In the genomic region with DNA sequence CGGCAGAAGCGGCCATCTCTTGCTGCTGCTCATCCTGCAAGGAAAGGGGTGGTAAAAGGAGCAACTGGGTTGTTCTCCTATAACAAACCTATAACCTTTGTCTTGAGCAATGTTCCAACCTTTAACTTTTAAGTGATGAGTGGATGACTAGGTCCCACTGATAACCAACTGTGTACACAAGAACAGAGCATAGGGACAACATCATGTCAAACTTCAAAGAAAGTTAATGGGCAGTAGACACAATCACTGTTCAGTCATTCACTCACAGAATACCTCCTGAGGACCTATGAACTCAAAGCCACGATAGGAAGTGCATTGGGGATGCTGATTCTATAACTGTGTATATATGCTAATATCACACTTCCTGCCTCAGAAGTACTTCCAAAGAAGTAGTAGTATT, we compare ENCODE assay signal across 1 cellular context.
TF ChIP-seq lines count a peak whose summit lies in the region.

No MANE protein-coding gene starts in this region.

TF ChIP-seq in HepG2, 621 proteins besides CTCF, POLR2A, EP300 and RAD21 (continued from another document and continues in another):
- TF ChIP-seq, protein P1, sequence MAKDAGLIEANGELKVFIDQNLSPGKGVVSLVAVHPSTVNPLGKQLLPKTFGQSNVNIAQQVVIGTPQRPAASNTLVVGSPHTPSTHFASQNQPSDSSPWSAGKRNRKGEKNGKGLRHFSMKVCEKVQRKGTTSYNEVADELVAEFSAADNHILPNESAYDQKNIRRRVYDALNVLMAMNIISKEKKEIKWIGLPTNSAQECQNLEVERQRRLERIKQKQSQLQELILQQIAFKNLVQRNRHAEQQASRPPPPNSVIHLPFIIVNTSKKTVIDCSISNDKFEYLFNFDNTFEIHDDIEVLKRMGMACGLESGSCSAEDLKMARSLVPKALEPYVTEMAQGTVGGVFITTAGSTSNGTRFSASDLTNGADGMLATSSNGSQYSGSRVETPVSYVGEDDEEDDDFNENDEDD (CRISPR knock-in tag; IDR thresholded peaks at IDR 0.05; ENCODE audit: borderline replicate concordance): no peak
- TF ChIP-seq, protein P2, sequence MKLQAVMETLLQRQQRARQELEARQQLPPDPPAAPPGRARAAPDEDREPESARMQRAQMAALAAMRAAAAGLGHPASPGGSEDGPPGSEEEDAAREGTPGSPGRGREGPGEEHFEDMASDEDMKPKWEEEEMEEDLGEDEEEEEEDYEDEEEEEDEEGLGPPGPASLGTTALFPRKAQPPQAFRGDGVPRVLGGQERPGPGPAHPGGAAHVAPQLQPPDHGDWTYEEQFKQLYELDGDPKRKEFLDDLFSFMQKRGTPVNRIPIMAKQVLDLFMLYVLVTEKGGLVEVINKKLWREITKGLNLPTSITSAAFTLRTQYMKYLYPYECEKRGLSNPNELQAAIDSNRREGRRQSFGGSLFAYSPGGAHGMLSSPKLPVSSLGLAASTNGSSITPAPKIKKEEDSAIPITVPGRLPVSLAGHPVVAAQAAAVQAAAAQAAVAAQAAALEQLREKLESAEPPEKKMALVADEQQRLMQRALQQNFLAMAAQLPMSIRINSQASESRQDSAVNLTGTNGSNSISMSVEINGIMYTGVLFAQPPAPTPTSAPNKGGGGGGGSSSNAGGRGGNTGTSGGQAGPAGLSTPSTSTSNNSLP (IDR thresholded peaks at IDR 0.05; ENCODE audit: low read depth, low read length): 0 out of 2 replicates have a peak, but pooled peaks have one; percentile 28
- TF ChIP-seq ZBTB8A (CRISPR knock-in tag; IDR thresholded peaks at IDR 0.05; ENCODE audit: borderline replicate concordance, low read depth): no peak
- peak; percentile 77; the same call in 1 of the 2 replicates for TF ChIP-seq MIER3 (CRISPR knock-in tag; IDR thresholded peaks at IDR 0.05; ENCODE audit: borderline replicate concordance)
- 0 out of 2 replicates have a peak, but pooled peaks have one; percentile 40 for TF ChIP-seq ZNF124 (CRISPR knock-in tag; IDR thresholded peaks at IDR 0.05)
- peak; percentile 65; the same call in 1 of the 2 replicates for TF ChIP-seq TCF7L2 (IDR thresholded peaks at IDR 0.05; ENCODE audit: low read depth, low read length)
- TF ChIP-seq ZEB1 (IDR thresholded peaks at IDR 0.05; ENCODE audit: insufficient replicate concordance, low read depth): peak; percentile 55
- TF ChIP-seq GZF1 (CRISPR knock-in tag; IDR thresholded peaks at IDR 0.05): no peak
- no peak for TF ChIP-seq ZNF672 (CRISPR knock-in tag; IDR thresholded peaks at IDR 0.05)
- no peak for TF ChIP-seq ZFP41 (CRISPR knock-in tag; IDR thresholded peaks at IDR 0.05; ENCODE audit: borderline replicate concordance)
- peak; percentile 61; the same call in 1 of the 2 replicates for TF ChIP-seq ZNF331 (CRISPR knock-in tag; IDR thresholded peaks at IDR 0.05)
- TF ChIP-seq ZNF20 (CRISPR knock-in tag; IDR thresholded peaks at IDR 0.05): no peak
- TF ChIP-seq ZNF546 (CRISPR knock-in tag; conservative IDR thresholded peaks at IDR 0.05): no peak
- TF ChIP-seq ZNF160 (CRISPR knock-in tag; IDR thresholded peaks at IDR 0.05): no peak
- TF ChIP-seq, protein P3, sequence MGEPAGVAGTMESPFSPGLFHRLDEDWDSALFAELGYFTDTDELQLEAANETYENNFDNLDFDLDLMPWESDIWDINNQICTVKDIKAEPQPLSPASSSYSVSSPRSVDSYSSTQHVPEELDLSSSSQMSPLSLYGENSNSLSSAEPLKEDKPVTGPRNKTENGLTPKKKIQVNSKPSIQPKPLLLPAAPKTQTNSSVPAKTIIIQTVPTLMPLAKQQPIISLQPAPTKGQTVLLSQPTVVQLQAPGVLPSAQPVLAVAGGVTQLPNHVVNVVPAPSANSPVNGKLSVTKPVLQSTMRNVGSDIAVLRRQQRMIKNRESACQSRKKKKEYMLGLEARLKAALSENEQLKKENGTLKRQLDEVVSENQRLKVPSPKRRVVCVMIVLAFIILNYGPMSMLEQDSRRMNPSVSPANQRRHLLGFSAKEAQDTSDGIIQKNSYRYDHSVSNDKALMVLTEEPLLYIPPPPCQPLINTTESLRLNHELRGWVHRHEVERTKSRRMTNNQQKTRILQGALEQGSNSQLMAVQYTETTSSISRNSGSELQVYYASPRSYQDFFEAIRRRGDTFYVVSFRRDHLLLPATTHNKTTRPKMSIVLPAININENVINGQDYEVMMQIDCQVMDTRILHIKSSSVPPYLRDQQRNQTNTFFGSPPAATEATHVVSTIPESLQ (CRISPR knock-in tag; conservative IDR thresholded peaks at IDR 0.05): no peak
- TF ChIP-seq ATRX (CRISPR knock-in tag; IDR thresholded peaks at IDR 0.05; ENCODE audit: borderline replicate concordance): no peak
- no peak for TF ChIP-seq IKZF1 (IDR thresholded peaks at IDR 0.05)
- peak; percentile 40; the same call in 1 of the 2 replicates for TF ChIP-seq SP4 (CRISPR knock-in tag; IDR thresholded peaks at IDR 0.05)
- TF ChIP-seq, protein P4, sequence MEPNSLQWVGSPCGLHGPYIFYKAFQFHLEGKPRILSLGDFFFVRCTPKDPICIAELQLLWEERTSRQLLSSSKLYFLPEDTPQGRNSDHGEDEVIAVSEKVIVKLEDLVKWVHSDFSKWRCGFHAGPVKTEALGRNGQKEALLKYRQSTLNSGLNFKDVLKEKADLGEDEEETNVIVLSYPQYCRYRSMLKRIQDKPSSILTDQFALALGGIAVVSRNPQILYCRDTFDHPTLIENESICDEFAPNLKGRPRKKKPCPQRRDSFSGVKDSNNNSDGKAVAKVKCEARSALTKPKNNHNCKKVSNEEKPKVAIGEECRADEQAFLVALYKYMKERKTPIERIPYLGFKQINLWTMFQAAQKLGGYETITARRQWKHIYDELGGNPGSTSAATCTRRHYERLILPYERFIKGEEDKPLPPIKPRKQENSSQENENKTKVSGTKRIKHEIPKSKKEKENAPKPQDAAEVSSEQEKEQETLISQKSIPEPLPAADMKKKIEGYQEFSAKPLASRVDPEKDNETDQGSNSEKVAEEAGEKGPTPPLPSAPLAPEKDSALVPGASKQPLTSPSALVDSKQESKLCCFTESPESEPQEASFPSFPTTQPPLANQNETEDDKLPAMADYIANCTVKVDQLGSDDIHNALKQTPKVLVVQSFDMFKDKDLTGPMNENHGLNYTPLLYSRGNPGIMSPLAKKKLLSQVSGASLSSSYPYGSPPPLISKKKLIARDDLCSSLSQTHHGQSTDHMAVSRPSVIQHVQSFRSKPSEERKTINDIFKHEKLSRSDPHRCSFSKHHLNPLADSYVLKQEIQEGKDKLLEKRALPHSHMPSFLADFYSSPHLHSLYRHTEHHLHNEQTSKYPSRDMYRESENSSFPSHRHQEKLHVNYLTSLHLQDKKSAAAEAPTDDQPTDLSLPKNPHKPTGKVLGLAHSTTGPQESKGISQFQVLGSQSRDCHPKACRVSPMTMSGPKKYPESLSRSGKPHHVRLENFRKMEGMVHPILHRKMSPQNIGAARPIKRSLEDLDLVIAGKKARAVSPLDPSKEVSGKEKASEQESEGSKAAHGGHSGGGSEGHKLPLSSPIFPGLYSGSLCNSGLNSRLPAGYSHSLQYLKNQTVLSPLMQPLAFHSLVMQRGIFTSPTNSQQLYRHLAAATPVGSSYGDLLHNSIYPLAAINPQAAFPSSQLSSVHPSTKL (CRISPR knock-in tag; IDR thresholded peaks at IDR 0.05): peak; percentile 97
- no peak for TF ChIP-seq ZNF616 (CRISPR knock-in tag; IDR thresholded peaks at IDR 0.05; ENCODE audit: low read depth)
- peak; percentile 82; the same call in 1 of the 2 replicates for TF ChIP-seq JUN (CRISPR knock-in tag; IDR thresholded peaks at IDR 0.05)
- TF ChIP-seq, protein P5, sequence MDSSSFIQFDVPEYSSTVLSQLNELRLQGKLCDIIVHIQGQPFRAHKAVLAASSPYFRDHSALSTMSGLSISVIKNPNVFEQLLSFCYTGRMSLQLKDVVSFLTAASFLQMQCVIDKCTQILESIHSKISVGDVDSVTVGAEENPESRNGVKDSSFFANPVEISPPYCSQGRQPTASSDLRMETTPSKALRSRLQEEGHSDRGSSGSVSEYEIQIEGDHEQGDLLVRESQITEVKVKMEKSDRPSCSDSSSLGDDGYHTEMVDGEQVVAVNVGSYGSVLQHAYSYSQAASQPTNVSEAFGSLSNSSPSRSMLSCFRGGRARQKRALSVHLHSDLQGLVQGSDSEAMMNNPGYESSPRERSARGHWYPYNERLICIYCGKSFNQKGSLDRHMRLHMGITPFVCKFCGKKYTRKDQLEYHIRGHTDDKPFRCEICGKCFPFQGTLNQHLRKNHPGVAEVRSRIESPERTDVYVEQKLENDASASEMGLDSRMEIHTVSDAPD (CRISPR knock-in tag; IDR thresholded peaks at IDR 0.05): peak; percentile 59; the same call in 1 of the 2 replicates
- no peak for TF ChIP-seq NPAS2 (CRISPR knock-in tag; IDR thresholded peaks at IDR 0.05; ENCODE audit: borderline replicate concordance)
- TF ChIP-seq NFKB2 (CRISPR knock-in tag; IDR thresholded peaks at IDR 0.05; ENCODE audit: borderline replicate concordance): no peak
- TF ChIP-seq, protein P6, sequence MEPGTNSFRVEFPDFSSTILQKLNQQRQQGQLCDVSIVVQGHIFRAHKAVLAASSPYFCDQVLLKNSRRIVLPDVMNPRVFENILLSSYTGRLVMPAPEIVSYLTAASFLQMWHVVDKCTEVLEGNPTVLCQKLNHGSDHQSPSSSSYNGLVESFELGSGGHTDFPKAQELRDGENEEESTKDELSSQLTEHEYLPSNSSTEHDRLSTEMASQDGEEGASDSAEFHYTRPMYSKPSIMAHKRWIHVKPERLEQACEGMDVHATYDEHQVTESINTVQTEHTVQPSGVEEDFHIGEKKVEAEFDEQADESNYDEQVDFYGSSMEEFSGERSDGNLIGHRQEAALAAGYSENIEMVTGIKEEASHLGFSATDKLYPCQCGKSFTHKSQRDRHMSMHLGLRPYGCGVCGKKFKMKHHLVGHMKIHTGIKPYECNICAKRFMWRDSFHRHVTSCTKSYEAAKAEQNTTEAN (CRISPR knock-in tag; conservative IDR thresholded peaks at IDR 0.05): 0 out of 2 replicates have a peak, but pooled peaks have one; percentile 42
- TF ChIP-seq, protein P7, sequence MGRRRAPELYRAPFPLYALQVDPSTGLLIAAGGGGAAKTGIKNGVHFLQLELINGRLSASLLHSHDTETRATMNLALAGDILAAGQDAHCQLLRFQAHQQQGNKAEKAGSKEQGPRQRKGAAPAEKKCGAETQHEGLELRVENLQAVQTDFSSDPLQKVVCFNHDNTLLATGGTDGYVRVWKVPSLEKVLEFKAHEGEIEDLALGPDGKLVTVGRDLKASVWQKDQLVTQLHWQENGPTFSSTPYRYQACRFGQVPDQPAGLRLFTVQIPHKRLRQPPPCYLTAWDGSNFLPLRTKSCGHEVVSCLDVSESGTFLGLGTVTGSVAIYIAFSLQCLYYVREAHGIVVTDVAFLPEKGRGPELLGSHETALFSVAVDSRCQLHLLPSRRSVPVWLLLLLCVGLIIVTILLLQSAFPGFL (CRISPR knock-in tag; IDR thresholded peaks at IDR 0.05): no peak
- TF ChIP-seq, protein P8, sequence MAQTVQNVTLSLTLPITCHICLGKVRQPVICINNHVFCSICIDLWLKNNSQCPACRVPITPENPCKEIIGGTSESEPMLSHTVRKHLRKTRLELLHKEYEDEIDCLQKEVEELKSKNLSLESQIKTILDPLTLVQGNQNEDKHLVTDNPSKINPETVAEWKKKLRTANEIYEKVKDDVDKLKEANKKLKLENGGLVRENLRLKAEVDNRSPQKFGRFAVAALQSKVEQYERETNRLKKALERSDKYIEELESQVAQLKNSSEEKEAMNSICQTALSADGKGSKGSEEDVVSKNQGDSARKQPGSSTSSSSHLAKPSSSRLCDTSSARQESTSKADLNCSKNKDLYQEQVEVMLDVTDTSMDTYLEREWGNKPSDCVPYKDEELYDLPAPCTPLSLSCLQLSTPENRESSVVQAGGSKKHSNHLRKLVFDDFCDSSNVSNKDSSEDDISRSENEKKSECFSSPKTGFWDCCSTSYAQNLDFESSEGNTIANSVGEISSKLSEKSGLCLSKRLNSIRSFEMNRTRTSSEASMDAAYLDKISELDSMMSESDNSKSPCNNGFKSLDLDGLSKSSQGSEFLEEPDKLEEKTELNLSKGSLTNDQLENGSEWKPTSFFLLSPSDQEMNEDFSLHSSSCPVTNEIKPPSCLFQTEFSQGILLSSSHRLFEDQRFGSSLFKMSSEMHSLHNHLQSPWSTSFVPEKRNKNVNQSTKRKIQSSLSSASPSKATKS (CRISPR knock-in tag; IDR thresholded peaks at IDR 0.05): no peak
- TF ChIP-seq, protein P9, sequence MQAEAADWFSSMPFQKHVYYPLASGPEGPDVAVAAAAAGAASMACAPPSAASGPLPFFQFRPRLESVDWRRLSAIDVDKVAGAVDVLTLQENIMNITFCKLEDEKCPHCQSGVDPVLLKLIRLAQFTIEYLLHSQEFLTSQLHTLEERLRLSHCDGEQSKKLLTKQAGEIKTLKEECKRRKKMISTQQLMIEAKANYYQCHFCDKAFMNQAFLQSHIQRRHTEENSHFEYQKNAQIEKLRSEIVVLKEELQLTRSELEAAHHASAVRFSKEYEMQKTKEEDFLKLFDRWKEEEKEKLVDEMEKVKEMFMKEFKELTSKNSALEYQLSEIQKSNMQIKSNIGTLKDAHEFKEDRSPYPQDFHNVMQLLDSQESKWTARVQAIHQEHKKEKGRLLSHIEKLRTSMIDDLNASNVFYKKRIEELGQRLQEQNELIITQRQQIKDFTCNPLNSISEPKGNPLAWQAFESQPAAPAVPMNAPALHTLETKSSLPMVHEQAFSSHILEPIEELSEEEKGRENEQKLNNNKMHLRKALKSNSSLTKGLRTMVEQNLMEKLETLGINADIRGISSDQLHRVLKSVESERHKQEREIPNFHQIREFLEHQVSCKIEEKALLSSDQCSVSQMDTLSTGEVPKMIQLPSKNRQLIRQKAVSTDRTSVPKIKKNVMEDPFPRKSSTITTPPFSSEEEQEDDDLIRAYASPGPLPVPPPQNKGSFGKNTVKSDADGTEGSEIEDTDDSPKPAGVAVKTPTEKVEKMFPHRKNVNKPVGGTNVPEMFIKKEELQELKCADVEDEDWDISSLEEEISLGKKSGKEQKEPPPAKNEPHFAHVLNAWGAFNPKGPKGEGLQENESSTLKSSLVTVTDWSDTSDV (CRISPR knock-in tag; IDR thresholded peaks at IDR 0.05): no peak
- TF ChIP-seq, protein P10, sequence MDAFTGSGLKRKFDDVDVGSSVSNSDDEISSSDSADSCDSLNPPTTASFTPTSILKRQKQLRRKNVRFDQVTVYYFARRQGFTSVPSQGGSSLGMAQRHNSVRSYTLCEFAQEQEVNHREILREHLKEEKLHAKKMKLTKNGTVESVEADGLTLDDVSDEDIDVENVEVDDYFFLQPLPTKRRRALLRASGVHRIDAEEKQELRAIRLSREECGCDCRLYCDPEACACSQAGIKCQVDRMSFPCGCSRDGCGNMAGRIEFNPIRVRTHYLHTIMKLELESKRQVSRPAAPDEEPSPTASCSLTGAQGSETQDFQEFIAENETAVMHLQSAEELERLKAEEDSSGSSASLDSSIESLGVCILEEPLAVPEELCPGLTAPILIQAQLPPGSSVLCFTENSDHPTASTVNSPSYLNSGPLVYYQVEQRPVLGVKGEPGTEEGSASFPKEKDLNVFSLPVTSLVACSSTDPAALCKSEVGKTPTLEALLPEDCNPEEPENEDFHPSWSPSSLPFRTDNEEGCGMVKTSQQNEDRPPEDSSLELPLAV (CRISPR knock-in tag; conservative IDR thresholded peaks at IDR 0.05; ENCODE audit: low read depth): no peak
- no peak for TF ChIP-seq MAF1 (CRISPR knock-in tag; IDR thresholded peaks at IDR 0.05; ENCODE audit: borderline replicate concordance)
- no peak for TF ChIP-seq ISX (CRISPR knock-in tag; conservative IDR thresholded peaks at IDR 0.05)
